In the genomic region with DNA sequence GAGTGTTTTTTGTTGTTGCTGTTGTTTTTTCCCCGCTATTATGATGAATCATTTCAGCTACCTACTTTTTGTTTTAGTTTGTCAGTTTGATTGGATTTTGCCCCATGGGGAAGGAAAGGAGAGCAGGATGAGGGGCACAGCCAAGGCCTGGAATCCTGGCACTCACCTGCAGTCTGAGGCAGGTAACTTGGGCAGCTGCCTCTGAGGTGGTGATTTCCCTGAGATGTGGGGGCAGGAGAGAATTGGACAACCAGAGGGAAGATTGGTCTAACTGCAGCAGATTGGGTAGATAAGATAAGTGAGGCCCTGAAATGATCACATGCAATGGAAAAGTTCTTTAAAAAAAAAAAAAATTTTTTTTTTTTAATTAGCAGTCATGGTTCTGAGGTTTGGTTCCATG, we compare ENCODE assay signal across 17 cellular contexts. TPM values are rescaled to one million over a fixed set of nuclear protein-coding genes. Genes with fewer than 3 reads are reported as not detected.
DNase-seq lines count a peak whose midpoint lies in the region; ATAC-seq and TF ChIP-seq lines count a peak whose summit lies in the region.
"Had no signal": no experiment of that assay in that cellular context is flagged by ENCODE, and none has a peak within 500 bp of the region (broad histone marks: within the 10 kb centered on the region; RNA-seq: fewer than 3 reads in every experiment).

No MANE protein-coding gene starts in this region.

- CTCF ChIA-PET in CD4-positive, alpha-beta T cell (lab: Charles Lee): no interaction called here

- H3K27me3 Mint-ChIP-seq in CD4-positive, alpha-beta T cell: no peaks in the 10 kb centered on the region
- peaks cover 3% of the 10 kb centered on the region for H3K27me3 Mint-ChIP-seq in IgD-negative memory B cell
- H3K27me3 Mint-ChIP-seq in activated T-cell treated with anti-CD3 and anti-CD28 coated beads, Interleukin-2, amount 50 U/mL, for 72 hours (ENCODE audit: low read depth): no peaks in the 10 kb centered on the region
- no peaks in the 10 kb centered on the region for H3K27me3 Mint-ChIP-seq in natural killer cell treated with Interleukin-12 subunit alpha and Interleukin-12 subunit beta and Interleukin-15 and Interleukin-18, amount 100 ng/mL, for 72 hours

- no peaks in the 10 kb centered on the region for H3K27me3 ChIP-seq in CD4-positive, alpha-beta T cell (ENCODE audit: control insufficient read depth, insufficient read depth, low read length)
- H3K27me3 ChIP-seq: SJCRH30 had no signal

- intact Hi-C loops in CD4-positive, alpha-beta T cell (cut with DNase I, micrococcal nuclease): loop anchor here (10.0 kb wide), 2 partner anchors 89 to 631 kb away; no protein-coding TSS in a partner anchor

- peak overlapping the region; percentile 98 for H3K4me3 Mint-ChIP-seq in CD4-positive, alpha-beta T cell
- peak overlapping the region in 2 of 4 donors; percentile 64 to 70 for H3K4me3 Mint-ChIP-seq in IgD-negative memory B cell
- peak overlapping the region; percentile 60 to 68 for H3K4me3 Mint-ChIP-seq in activated T-cell treated with anti-CD3 and anti-CD28 coated beads, Interleukin-2, amount 50 U/mL, for 72 hours
- H3K4me3 Mint-ChIP-seq in natural killer cell treated with Interleukin-12 subunit alpha and Interleukin-12 subunit beta and Interleukin-15 and Interleukin-18, amount 100 ng/mL, for 72 hours: peak overlapping the region; percentile 73

- POLR2A ChIA-PET in CD4-positive, alpha-beta T cell (lab: Charles Lee): interaction anchor here (0.8 to 3.4 kb wide), 4 partner anchors 13 to 136 kb away, joined by 4 to 34 read pairs (median 20); partner anchors contain the start of gene ATP2B4

- no peak for TF ChIP-seq CTCF in CD4-positive, alpha-beta T cell (IDR thresholded peaks at IDR 0.05)

- H3K9me3 ChIP-seq in CD4-positive, alpha-beta T cell (ENCODE audit: control insufficient read depth, low read length): no peaks in the 10 kb centered on the region
- H3K9me3 ChIP-seq: SJCRH30, thoracic aorta had no signal

- H3K9me3 Mint-ChIP-seq in CD4-positive, alpha-beta T cell: no peaks in the 10 kb centered on the region
- no peaks in the 10 kb centered on the region for H3K9me3 Mint-ChIP-seq in IgD-negative memory B cell
- H3K9me3 Mint-ChIP-seq in activated T-cell treated with anti-CD3 and anti-CD28 coated beads, Interleukin-2, amount 50 U/mL, for 72 hours: no peaks in the 10 kb centered on the region
- no peaks in the 10 kb centered on the region for H3K9me3 Mint-ChIP-seq in natural killer cell treated with Interleukin-12 subunit alpha and Interleukin-12 subunit beta and Interleukin-15 and Interleukin-18, amount 100 ng/mL, for 72 hours

- peaks cover 23% of the 10 kb centered on the region for H3K36me3 Mint-ChIP-seq in CD4-positive, alpha-beta T cell (ENCODE audit: low read depth)
- H3K36me3 Mint-ChIP-seq in IgD-negative memory B cell: no peaks in the 10 kb centered on the region
- H3K36me3 Mint-ChIP-seq in activated T-cell treated with anti-CD3 and anti-CD28 coated beads, Interleukin-2, amount 50 U/mL, for 72 hours (ENCODE audit: insufficient read depth in 2 of 2): peaks cover 4 to 7% of the 10 kb centered on the region in 2 donors
- H3K36me3 Mint-ChIP-seq in natural killer cell treated with Interleukin-12 subunit alpha and Interleukin-12 subunit beta and Interleukin-15 and Interleukin-18, amount 100 ng/mL, for 72 hours: no peaks in the 10 kb centered on the region

- peak overlapping the region; percentile 97 for H3K27ac Mint-ChIP-seq in CD4-positive, alpha-beta T cell
- H3K27ac Mint-ChIP-seq in IgD-negative memory B cell: peak overlapping the region in 2 of 3 donors; percentile 66 to 98
- peak overlapping the region; percentile 97 for H3K27ac Mint-ChIP-seq in activated T-cell treated with anti-CD3 and anti-CD28 coated beads, Interleukin-2, amount 50 U/mL, for 72 hours
- peak overlapping the region; percentile 95 to 97 for H3K27ac Mint-ChIP-seq in natural killer cell treated with Interleukin-12 subunit alpha and Interleukin-12 subunit beta and Interleukin-15 and Interleukin-18, amount 100 ng/mL, for 72 hours

- ATAC-seq in CD4-positive, alpha-beta T cell (ENCODE audit: poor library complexity): no peak
- ATAC-seq in activated T-cell treated with anti-CD3 and anti-CD28 coated beads, Interleukin-2, amount 50 U/mL, for 72 hours (replicated peaks in 1 of 2): no peak
- ATAC-seq in natural killer cell treated with Interleukin-12 subunit alpha and Interleukin-12 subunit beta and Interleukin-15 and Interleukin-18, amount 100 ng/mL, for 72 hours: no peak
- ATAC-seq in left lobe of liver: no peak
- ATAC-seq: right cardiac atrium had no signal

- H3K27ac ChIP-seq in CD4-positive, alpha-beta T cell (ENCODE audit: low read depth, low read length): peak overlapping the region; percentile 74
- H3K27ac ChIP-seq: SJCRH30, thoracic aorta had no signal

- H3K4me1 Mint-ChIP-seq in CD4-positive, alpha-beta T cell (ENCODE audit: low read depth): peaks cover 54% of the 10 kb centered on the region
- peaks cover 11 to 44% (median 33%) of the 10 kb centered on the region in 3 donors for H3K4me1 Mint-ChIP-seq in IgD-negative memory B cell
- H3K4me1 Mint-ChIP-seq in activated T-cell treated with anti-CD3 and anti-CD28 coated beads, Interleukin-2, amount 50 U/mL, for 72 hours (ENCODE audit: low read depth): peaks cover 51% of the 10 kb centered on the region
- peaks cover 30 to 33% of the 10 kb centered on the region in 2 donors for H3K4me1 Mint-ChIP-seq in natural killer cell treated with Interleukin-12 subunit alpha and Interleukin-12 subunit beta and Interleukin-15 and Interleukin-18, amount 100 ng/mL, for 72 hours (ENCODE audit: low read depth in 2 of 2)

- DNase-seq in CD4-positive, alpha-beta T cell: no peak
- DNase-seq in activated T-cell treated with anti-CD3 and anti-CD28 coated beads, Interleukin-2, amount 50 U/mL, for 72 hours: no peak
- no peak for DNase-seq in natural killer cell treated with Interleukin-12 subunit alpha and Interleukin-12 subunit beta and Interleukin-15 and Interleukin-18, amount 100 ng/mL, for 72 hours (ENCODE audit: low spot score)
- DNase-seq in NCI-H2107 treated with DMSO at 0.1 percent for 48 hours (lab: John Stamatoyannopoulos, UW; ENCODE audit: unreplicated experiment) (no peak), COLO668 (lab: John Stamatoyannopoulos, UW; ENCODE audit: unreplicated experiment) (no peak), left lobe of liver (ENCODE audit: low spot score) (no peak)
- DNase-seq: cerebellar nuclear complex; DMS79; NCI-H2029; NCI-H510A treated with DMSO at 0.1 percent for 48 hours; nucleus accumbens; right cardiac atrium; SJCRH30; stimulated activated CD4-positive, alpha-beta T cell treated with anti-CD3 and anti-CD28 coated beads, Interleukin-1b, Interleukin-23, amount 100 ng/mL, for 48 hours had no signal

RNA-seq across cellular contexts. Expression of gene LAX1, which starts 1.5 kb away (rescaled TPM):
- total RNA-seq in CD4-positive, alpha-beta T cell: 10 to 100 TPM; 16.6 to 18.3 TPM
- polyA plus RNA-seq in IgD-negative memory B cell: 46.8 TPM
- 10 to 100 TPM; 24.3 to 24.8 TPM for total RNA-seq in activated T-cell treated with anti-CD3 and anti-CD28 coated beads, Interleukin-2, amount 50 U/mL, for 72 hours
- total RNA-seq in natural killer cell treated with Interleukin-12 subunit alpha and Interleukin-12 subunit beta and Interleukin-15 and Interleukin-18, amount 100 ng/mL, for 72 hours: 1 to 10 TPM; 7.2 to 7.7 TPM
- 0.25 TPM for total RNA-seq in left lobe of liver
- total RNA-seq: SJCRH30 had no signal
- polyA plus RNA-seq: BJ had no signal

RNA-seq across cellular contexts. Expression of gene ZBED6, which starts 31.9 kb away (rescaled TPM):
- total RNA-seq in CD4-positive, alpha-beta T cell: 10 to 100 TPM; 25.0 to 25.2 TPM
- 1.2 TPM for polyA plus RNA-seq in IgD-negative memory B cell
- 10 to 100 TPM; 25.6 to 26.6 TPM for total RNA-seq in activated T-cell treated with anti-CD3 and anti-CD28 coated beads, Interleukin-2, amount 50 U/mL, for 72 hours
- 10 to 100 TPM; 24.9 to 29.3 TPM for total RNA-seq in natural killer cell treated with Interleukin-12 subunit alpha and Interleukin-12 subunit beta and Interleukin-15 and Interleukin-18, amount 100 ng/mL, for 72 hours
- total RNA-seq in left lobe of liver: 17.0 TPM

RNA-seq across cellular contexts. Expression of gene ZC3H11A, which starts 31.9 kb away (rescaled TPM):
- 10 to 100 TPM; 67.6 to 73.3 TPM for total RNA-seq in CD4-positive, alpha-beta T cell
- polyA plus RNA-seq in IgD-negative memory B cell: 52.7 TPM
- total RNA-seq in activated T-cell treated with anti-CD3 and anti-CD28 coated beads, Interleukin-2, amount 50 U/mL, for 72 hours: 100 to 1,000 TPM; 140 to 141 TPM
- 10 to 100 TPM; 84.1 to 91.8 TPM for total RNA-seq in natural killer cell treated with Interleukin-12 subunit alpha and Interleukin-12 subunit beta and Interleukin-15 and Interleukin-18, amount 100 ng/mL, for 72 hours
- 23.7 TPM for total RNA-seq in left lobe of liver
